In the genomic region with DNA sequence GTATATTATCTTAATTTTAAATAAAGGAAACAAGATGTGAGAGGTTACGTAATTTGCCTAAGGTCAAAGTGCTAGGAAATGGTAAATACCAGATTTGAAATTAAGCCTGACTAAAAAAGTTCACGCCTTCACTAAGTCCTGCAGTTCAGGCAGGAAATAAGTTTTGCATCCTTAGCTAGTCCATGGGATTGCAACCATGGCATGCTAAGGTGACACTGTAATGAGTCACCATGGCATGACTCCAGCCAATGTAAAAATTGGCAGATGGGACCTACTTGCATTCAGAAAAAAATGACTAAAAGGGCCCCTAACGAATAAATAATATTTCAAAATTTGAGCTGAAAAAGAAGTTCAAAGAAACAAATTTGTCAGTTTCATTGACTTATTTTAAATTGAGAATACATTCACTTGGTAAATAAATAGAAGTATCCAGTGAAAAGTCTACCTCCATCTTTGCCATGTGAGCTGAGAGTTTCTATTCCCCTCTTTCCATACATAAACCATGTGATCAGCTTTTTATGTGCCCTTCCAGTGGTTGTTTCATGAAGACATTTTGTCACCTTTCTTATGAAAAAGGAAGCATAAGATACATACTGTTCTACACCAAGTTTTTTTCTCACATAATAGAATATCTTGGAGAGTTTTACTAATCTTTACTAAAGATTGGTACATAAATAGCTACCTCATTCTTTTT, we compare ENCODE assay signal across 13 cellular contexts.
DNase-seq lines count a peak whose midpoint lies in the region; ATAC-seq lines count a peak whose summit lies in the region.
"Had no signal": no experiment of that assay in that cellular context is flagged by ENCODE, and none has a peak within 500 bp of the region (broad histone marks: within the 10 kb centered on the region; RNA-seq: fewer than 3 reads in every experiment).

No MANE protein-coding gene starts in this region.

- H3K79me1 ChIP-seq in mesendoderm (ENCODE audit: low read length): no peaks in the 10 kb centered on the region

- no peaks in the 10 kb centered on the region for H3K4me1 ChIP-seq in mesendoderm (ENCODE audit: control insufficient read depth, low read depth, low read length)
- H3K4me1 ChIP-seq: Caco-2, right atrium auricular region, tibial nerve had no signal

- no peak overlapping the region for H4K8ac ChIP-seq in mesendoderm (ENCODE audit: low read depth, low read length)

- no peak for ATAC-seq in GM21390 (IDR thresholded peaks at IDR 0.05; ENCODE audit: unreplicated experiment)
- ATAC-seq in HG02610 (IDR thresholded peaks at IDR 0.05; ENCODE audit: unreplicated experiment): no peak
- ATAC-seq: activated T-cell treated with anti-CD3 and anti-CD28 coated beads, Interleukin-2, amount 50 U/mL, for 4 hours had no signal

- H3K4ac ChIP-seq in mesendoderm (ENCODE audit: low read depth, low read length): no peak overlapping the region

- H3K4me3 ChIP-seq in mesendoderm (ENCODE audit: low read length): no peak overlapping the region
- H3K4me3 ChIP-seq: right atrium auricular region, tibial nerve had no signal

- peak; percentile 76 for DNase-seq in Daoy (ENCODE audit: low read depth)
- peak; percentile 14 for DNase-seq in NCI-H69 (lab: John Stamatoyannopoulos, UW)
- peak; percentile 59 to 90 for DNase-seq in dermis microvascular lymphatic vessel endothelial cell (ENCODE audit: low read depth in 2 of 2)
- peak; percentile 59 for DNase-seq in mesendoderm
- no peak for DNase-seq in UCSD-AML1 (lab: John Stamatoyannopoulos, UW; ENCODE audit: unreplicated experiment)
- no peak for DNase-seq in NCI-H526 (lab: John Stamatoyannopoulos, UW)
- DNase-seq: activated CD4-positive, CD25-positive, alpha-beta regulatory T cell; activated T-cell treated with anti-CD3 and anti-CD28 coated beads, Interleukin-2, amount 50 U/mL, for 4 hours; Caco-2 had no signal

- H3K18ac ChIP-seq in mesendoderm (ENCODE audit: low read length): no peak overlapping the region

- no peak overlapping the region for H2BK5ac ChIP-seq in mesendoderm (ENCODE audit: low read length)

- WGBS in mesendoderm (ENCODE audit: extremely low coverage, insufficient coverage, low lambda C conversion rate): no CpG with 5 or more reads among the region's 3 CpGs

- no peak overlapping the region for H3K4me2 ChIP-seq in mesendoderm (ENCODE audit: low read length)

- no peak overlapping the region for H2BK15ac ChIP-seq in mesendoderm (replicated peaks; ENCODE audit: low read depth)

- H2BK120ac ChIP-seq in mesendoderm (ENCODE audit: low read depth, low read length): no peak overlapping the region

- no peaks in the 10 kb centered on the region for H3K36me3 ChIP-seq in mesendoderm (ENCODE audit: control insufficient read depth, insufficient read depth, low read length)
- H3K36me3 ChIP-seq: right atrium auricular region had no signal

- H3K23ac ChIP-seq in mesendoderm (ENCODE audit: low read length): no peak overlapping the region

- no peak overlapping the region for H4K5ac ChIP-seq in mesendoderm (ENCODE audit: low read length)

- H3K56ac ChIP-seq in mesendoderm (ENCODE audit: low read length): no peak overlapping the region

- H3K27me3 ChIP-seq in mesendoderm (ENCODE audit: insufficient read depth, low read length, poor library complexity): no peaks in the 10 kb centered on the region
- H3K27me3 ChIP-seq: right atrium auricular region, tibial nerve had no signal

- no peak overlapping the region for H3K9ac ChIP-seq in mesendoderm (ENCODE audit: low read length)

- no peak overlapping the region for H2AK5ac ChIP-seq in mesendoderm (ENCODE audit: low read length)

- H3K79me2 ChIP-seq in mesendoderm (ENCODE audit: control insufficient read depth, insufficient read depth, low read length): no peaks in the 10 kb centered on the region

- no peak overlapping the region for H3K27ac ChIP-seq in mesendoderm (ENCODE audit: low read depth, low read length)
- H3K27ac ChIP-seq: right atrium auricular region, tibial nerve had no signal

Comparison
In these comparisons a context has a peak if more than half of its experiments do, and no peak if none do; other contexts are left out.
1. DNase-seq: peak in Daoy (single experiment), NCI-H69 (single experiment), dermis microvascular lymphatic vessel endothelial cell (2 of 2) and mesendoderm (single experiment); none in UCSD-AML1 (single experiment) and NCI-H526 (0 of 2).